In genomic region chr12:77243345-77243744, GRCh38 we compare ENCODE assay signal across 16 cellular contexts.
DNase-seq lines count a peak whose midpoint lies in the region; ATAC-seq and TF ChIP-seq lines count a peak whose summit lies in the region.
"Had no signal": no experiment of that assay in that cellular context is flagged by ENCODE, and none has a peak within 500 bp of the region (broad histone marks: within the 10 kb centered on the region; RNA-seq: fewer than 3 reads in every experiment).

No MANE protein-coding gene starts in this region.

- H3K4me3 ChIP-seq in GM23338 (no peak overlapping the region), colonic mucosa (no peak overlapping the region), mucosa of rectum (ENCODE audit: low read length in 2 of 2) (peak overlapping the region; percentile 38 to 44)
- H3K4me3 ChIP-seq: BLaER1 had no signal

- no peaks in the 10 kb centered on the region for H3K27me3 ChIP-seq in GM23338 (ENCODE audit: insufficient read depth)
- no peaks in the 10 kb centered on the region for H3K27me3 ChIP-seq in colonic mucosa
- no peaks in the 10 kb centered on the region for H3K27me3 ChIP-seq in mucosa of rectum (ENCODE audit: control insufficient read depth in 2 of 2, insufficient read depth in 2 of 2, low read length in 2 of 2)
- H3K27me3 ChIP-seq: BLaER1 had no signal

- no peak overlapping the region for H3K4me3 Mint-ChIP-seq in GM23338
- H3K4me3 Mint-ChIP-seq: B cell; CD4-positive, CD25-positive, alpha-beta regulatory T cell; CD8-positive, alpha-beta T cell had no signal

- H3K27ac ChIP-seq in GM23338 (ENCODE audit: low read depth), result no peak overlapping the region
- H3K27ac ChIP-seq in colonic mucosa, result peak overlapping the region; percentile 64
- H3K27ac ChIP-seq in mucosa of rectum (ENCODE audit: low read depth in 2 of 2, low read length in 2 of 2), result no peak overlapping the region
- H3K27ac ChIP-seq: 22Rv1, BLaER1, C4-2B had no signal

- peaks cover 10% of the 10 kb centered on the region for H3K4me1 Mint-ChIP-seq in GM23338
- H3K4me1 Mint-ChIP-seq: B cell; CD4-positive, CD25-positive, alpha-beta regulatory T cell had no signal

- no peaks in the 10 kb centered on the region for H4K20me1 ChIP-seq in GM23338 (replicated peaks; ENCODE audit: insufficient read depth)
- H4K20me1 ChIP-seq: BLaER1 had no signal

- H3K27me3 Mint-ChIP-seq in GM23338 (ENCODE audit: insufficient read depth, low read depth, poor library complexity), result peaks cover 2% of the 10 kb centered on the region
- H3K27me3 Mint-ChIP-seq: B cell; CD4-positive, CD25-positive, alpha-beta regulatory T cell had no signal

- H3K9me3 Mint-ChIP-seq in GM23338, result no peaks in the 10 kb centered on the region
- H3K9me3 Mint-ChIP-seq: CD8-positive, alpha-beta T cell had no signal

- H3K27ac Mint-ChIP-seq in GM23338, result no peak overlapping the region
- H3K27ac Mint-ChIP-seq: B cell; CD4-positive, CD25-positive, alpha-beta regulatory T cell; CD8-positive, alpha-beta T cell had no signal

- H3K9me3 ChIP-seq in colonic mucosa, result no peaks in the 10 kb centered on the region
- no peaks in the 10 kb centered on the region for H3K9me3 ChIP-seq in mucosa of rectum (ENCODE audit: control insufficient read depth in 2 of 2, low read length in 2 of 2)
- H3K9me3 ChIP-seq: BLaER1 had no signal

- intact Hi-C loops in colonic mucosa (cut with DNase I), result no loop called here

- no peaks in the 10 kb centered on the region for H3K9me2 ChIP-seq in GM23338 (ENCODE audit: insufficient read depth)

- no peak for ATAC-seq in GM23338
- ATAC-seq: CD8-positive, alpha-beta T cell had no signal

- no peaks in the 10 kb centered on the region for H3K36me3 Mint-ChIP-seq in GM23338 (ENCODE audit: low read depth)
- H3K36me3 Mint-ChIP-seq: CD4-positive, CD25-positive, alpha-beta regulatory T cell; CD8-positive, alpha-beta T cell had no signal

- peak overlapping the region; percentile 70 for H2AFZ ChIP-seq in GM23338

- H3K79me2 ChIP-seq in GM23338 (replicated peaks; ENCODE audit: insufficient read depth), result no peaks in the 10 kb centered on the region

- TF ChIP-seq CTCF in GM23338 (conservative IDR thresholded peaks at IDR 0.05; ENCODE audit: low read depth in 2 of 2) (no peak), colonic mucosa (IDR thresholded peaks at IDR 0.05) (no peak)

- H3F3A ChIP-seq in GM23338 (replicated peaks; ENCODE audit: low read depth), result no peaks in the 10 kb centered on the region

- H3K4me2 ChIP-seq in GM23338, result no peak overlapping the region
- H3K4me2 ChIP-seq: BLaER1 had no signal

- H3K4me1 ChIP-seq in GM23338 (ENCODE audit: insufficient read depth), result peaks cover 11% of the 10 kb centered on the region
- H3K4me1 ChIP-seq in colonic mucosa, result no peaks in the 10 kb centered on the region
- H3K4me1 ChIP-seq in mucosa of rectum (ENCODE audit: control insufficient read depth in 2 of 2, insufficient read depth in 2 of 2, low read length in 2 of 2), result peaks cover 0 to 3% of the 10 kb centered on the region in 2 donors
- H3K4me1 ChIP-seq: BLaER1 had no signal

- H3K9ac ChIP-seq in colonic mucosa (ENCODE audit: low read depth in 2 of 2, low read length in 2 of 2), result no peak overlapping the region
- no peak overlapping the region for H3K9ac ChIP-seq in mucosa of rectum (ENCODE audit: low read depth in 1 of 2, low read length in 2 of 2)
- H3K9ac ChIP-seq: BLaER1 had no signal

- DNase-seq in GM23338 (ENCODE audit: low spot score) (no peak), colonic mucosa (no peak), COLO829 (ENCODE audit: low spot score) (no peak), DMS53 (lab: John Stamatoyannopoulos, UW) (no peak)
- DNase-seq in activated CD4-positive, CD25-positive, alpha-beta regulatory T cell treated with anti-CD3 and anti-CD28 coated beads, Interleukin-2, amount 50 U/mL, for 72 hours, result no peak
- DNase-seq: CD4-positive, CD25-positive, alpha-beta regulatory T cell; CD8-positive, alpha-beta T cell; DMS 273 treated with DMSO at 0.1 percent for 48 hours; DND-41; H7; HCEC 1CT had no signal

- H3K36me3 ChIP-seq in GM23338 (ENCODE audit: insufficient read depth) (no peaks in the 10 kb centered on the region), colonic mucosa (no peaks in the 10 kb centered on the region), mucosa of rectum (ENCODE audit: control insufficient read depth in 2 of 2, insufficient read depth in 2 of 2, low read length in 2 of 2) (no peaks in the 10 kb centered on the region)
- H3K36me3 ChIP-seq: BLaER1 had no signal

TF ChIP-seq in GM23338, 12 proteins besides CTCF, POLR2A, EP300 and RAD21 (continues in another document):
- no peak for TF ChIP-seq CREB1 (CRISPR knock-in tag; IDR thresholded peaks at IDR 0.05; ENCODE audit: low read depth)
- TF ChIP-seq ZNF331 (CRISPR knock-in tag; IDR thresholded peaks at IDR 0.05; ENCODE audit: low read depth), result no peak
- TF ChIP-seq, protein P1, sequence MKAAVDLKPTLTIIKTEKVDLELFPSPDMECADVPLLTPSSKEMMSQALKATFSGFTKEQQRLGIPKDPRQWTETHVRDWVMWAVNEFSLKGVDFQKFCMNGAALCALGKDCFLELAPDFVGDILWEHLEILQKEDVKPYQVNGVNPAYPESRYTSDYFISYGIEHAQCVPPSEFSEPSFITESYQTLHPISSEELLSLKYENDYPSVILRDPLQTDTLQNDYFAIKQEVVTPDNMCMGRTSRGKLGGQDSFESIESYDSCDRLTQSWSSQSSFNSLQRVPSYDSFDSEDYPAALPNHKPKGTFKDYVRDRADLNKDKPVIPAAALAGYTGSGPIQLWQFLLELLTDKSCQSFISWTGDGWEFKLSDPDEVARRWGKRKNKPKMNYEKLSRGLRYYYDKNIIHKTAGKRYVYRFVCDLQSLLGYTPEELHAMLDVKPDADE (IDR thresholded peaks at IDR 0.05), result no peak
- no peak for TF ChIP-seq NANOG (IDR thresholded peaks at IDR 0.05; ENCODE audit: borderline replicate concordance)
- no peak for TF ChIP-seq POLR2AphosphoS5 (IDR thresholded peaks at IDR 0.05; ENCODE audit: low read depth)
- no peak for TF ChIP-seq EZH2 (IDR thresholded peaks at IDR 0.05; ENCODE audit: low read depth, unreplicated experiment)
- TF ChIP-seq, protein P2, sequence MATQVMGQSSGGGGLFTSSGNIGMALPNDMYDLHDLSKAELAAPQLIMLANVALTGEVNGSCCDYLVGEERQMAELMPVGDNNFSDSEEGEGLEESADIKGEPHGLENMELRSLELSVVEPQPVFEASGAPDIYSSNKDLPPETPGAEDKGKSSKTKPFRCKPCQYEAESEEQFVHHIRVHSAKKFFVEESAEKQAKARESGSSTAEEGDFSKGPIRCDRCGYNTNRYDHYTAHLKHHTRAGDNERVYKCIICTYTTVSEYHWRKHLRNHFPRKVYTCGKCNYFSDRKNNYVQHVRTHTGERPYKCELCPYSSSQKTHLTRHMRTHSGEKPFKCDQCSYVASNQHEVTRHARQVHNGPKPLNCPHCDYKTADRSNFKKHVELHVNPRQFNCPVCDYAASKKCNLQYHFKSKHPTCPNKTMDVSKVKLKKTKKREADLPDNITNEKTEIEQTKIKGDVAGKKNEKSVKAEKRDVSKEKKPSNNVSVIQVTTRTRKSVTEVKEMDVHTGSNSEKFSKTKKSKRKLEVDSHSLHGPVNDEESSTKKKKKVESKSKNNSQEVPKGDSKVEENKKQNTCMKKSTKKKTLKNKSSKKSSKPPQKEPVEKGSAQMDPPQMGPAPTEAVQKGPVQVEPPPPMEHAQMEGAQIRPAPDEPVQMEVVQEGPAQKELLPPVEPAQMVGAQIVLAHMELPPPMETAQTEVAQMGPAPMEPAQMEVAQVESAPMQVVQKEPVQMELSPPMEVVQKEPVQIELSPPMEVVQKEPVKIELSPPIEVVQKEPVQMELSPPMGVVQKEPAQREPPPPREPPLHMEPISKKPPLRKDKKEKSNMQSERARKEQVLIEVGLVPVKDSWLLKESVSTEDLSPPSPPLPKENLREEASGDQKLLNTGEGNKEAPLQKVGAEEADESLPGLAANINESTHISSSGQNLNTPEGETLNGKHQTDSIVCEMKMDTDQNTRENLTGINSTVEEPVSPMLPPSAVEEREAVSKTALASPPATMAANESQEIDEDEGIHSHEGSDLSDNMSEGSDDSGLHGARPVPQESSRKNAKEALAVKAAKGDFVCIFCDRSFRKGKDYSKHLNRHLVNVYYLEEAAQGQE (IDR thresholded peaks at IDR 0.05; ENCODE audit: unreplicated experiment), result no peak

Comparison
In these comparisons a context has a peak if more than half of its experiments do, and no peak if none do; other contexts are left out.
1. H3K4me3 ChIP-seq: peak in mucosa of rectum (2 of 2); none in GM23338 (single experiment) and colonic mucosa (single experiment).